In the genomic region with DNA sequence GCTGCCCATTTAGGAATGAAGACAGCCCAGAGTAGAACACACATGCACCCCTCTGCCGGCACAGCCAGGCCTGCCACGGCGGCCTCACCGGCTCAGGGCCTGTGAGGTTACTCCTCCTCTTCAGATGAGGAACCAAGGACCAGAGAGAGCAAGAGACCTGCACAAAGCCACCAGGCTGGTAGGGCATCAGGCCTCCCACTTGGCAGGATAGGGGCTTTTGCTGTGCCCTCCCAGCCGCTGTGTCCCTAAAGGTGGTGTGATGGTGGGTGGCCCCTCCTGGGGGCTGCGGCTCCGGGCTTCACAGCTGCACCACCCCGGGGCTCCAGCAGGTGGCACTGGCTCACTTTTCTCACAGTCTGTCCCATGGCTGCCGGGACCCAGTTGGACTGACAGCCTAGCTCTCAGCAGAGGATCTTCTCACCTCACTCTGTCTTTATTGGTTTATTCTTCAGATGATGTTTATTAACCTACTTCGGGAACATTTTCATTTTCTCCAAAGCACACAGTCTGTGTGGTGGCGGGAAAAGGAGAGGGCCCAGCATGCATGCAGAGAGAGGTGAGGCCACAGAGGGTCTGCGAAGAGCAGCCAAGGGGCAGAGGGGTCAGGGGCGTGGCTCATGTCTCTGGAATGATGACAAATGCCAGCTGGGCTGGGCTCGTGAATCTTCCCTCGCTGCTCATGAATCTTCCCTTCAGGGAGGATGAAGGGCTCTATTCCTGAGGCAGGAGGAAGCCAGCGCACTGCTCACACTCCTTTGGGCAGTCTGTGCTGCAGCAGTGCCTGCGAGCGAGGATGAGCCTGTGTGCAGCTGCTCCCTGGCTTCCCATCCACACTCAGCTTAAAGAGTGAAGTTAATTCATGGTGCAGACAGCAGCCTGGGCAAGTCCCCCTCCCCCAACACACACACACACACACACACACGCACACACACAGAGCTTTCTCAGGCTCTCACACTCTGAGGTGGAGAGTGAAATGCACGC, we compare ENCODE assay signal across 8 cellular contexts.
DNase-seq lines count a peak whose midpoint lies in the region; ATAC-seq and TF ChIP-seq lines count a peak whose summit lies in the region.

No MANE protein-coding gene starts in this region.

- intact Hi-C loops in activated B cell treated with CpG ODN at 0.5 μM for 24 hours (cut with micrococcal nuclease) = loop anchor here (1.0 kb wide), 2 partner anchors 809 to 1020 kb away; no protein-coding TSS in a partner anchor

- ATAC-seq in activated B cell treated with CpG ODN at 0.5 μM for 24 hours (ENCODE audit: low read depth) = peak; percentile 96

- DNase-seq in NCI-H748 (lab: John Stamatoyannopoulos, UW; ENCODE audit: unreplicated experiment) = peak; percentile 58
- no peak for DNase-seq in NCI-H748 treated with DMSO at 0.1 percent for 48 hours (lab: John Stamatoyannopoulos, UW)
- peak; percentile 14 for DNase-seq in NCI-H1092 (lab: John Stamatoyannopoulos, UW)
- peak; percentile 58 for DNase-seq in activated B cell treated with CpG ODN at 0.5 μM for 24 hours
- peak; percentile 66 to 71 for DNase-seq in cardiac fibroblast (ENCODE audit: low read depth in 2 of 2)
- DNase-seq in kidney glomerular epithelial cell (lab: John Stamatoyannopoulos, UW) = peak; percentile 42
- DNase-seq in stimulated activated CD4-positive, alpha-beta T cell treated with anti-CD3 and anti-CD28 coated beads, Interleukin-15, amount 100 ng/mL, for 48 hours (ENCODE audit: low read depth in 2 of 2) = peak; percentile 37 to 49
- DNase-seq in DMS114 treated with DMSO at 0.1 percent for 48 hours (lab: John Stamatoyannopoulos, UW; ENCODE audit: unreplicated experiment) = no peak

- H3K4me1 Mint-ChIP-seq in activated B cell treated with CpG ODN at 0.5 μM for 24 hours = peaks cover 2% of the 10 kb centered on the region

- H3K4me3 Mint-ChIP-seq in activated B cell treated with CpG ODN at 0.5 μM for 24 hours = no peak overlapping the region

- no peak overlapping the region for H3K27ac Mint-ChIP-seq in activated B cell treated with CpG ODN at 0.5 μM for 24 hours

- POLR2A ChIA-PET in activated B cell treated with CpG ODN at 0.5 μM for 24 hours (lab: Charles Lee) = no interaction called here

- no peak overlapping the region for H3K4me3 ChIP-seq in cardiac fibroblast (replicated peaks in 1 of 2; ENCODE audit: low read depth in 2 of 2, low read length in 2 of 2)

- CTCF ChIA-PET in activated B cell treated with CpG ODN at 0.5 μM for 24 hours (lab: Charles Lee) = interaction anchor here (1.0 to 4.6 kb wide), 15 partner anchors 8 to 1021 kb away, joined by 3 to 30 read pairs (median 3); no protein-coding TSS in a partner anchor

- no peaks in the 10 kb centered on the region for H3K27me3 Mint-ChIP-seq in activated B cell treated with CpG ODN at 0.5 μM for 24 hours

- H3K9me3 Mint-ChIP-seq in activated B cell treated with CpG ODN at 0.5 μM for 24 hours = no peaks in the 10 kb centered on the region

- no peaks in the 10 kb centered on the region for H3K36me3 Mint-ChIP-seq in activated B cell treated with CpG ODN at 0.5 μM for 24 hours (ENCODE audit: low read depth)

- TF ChIP-seq CTCF in activated B cell treated with CpG ODN at 0.5 μM for 24 hours (IDR thresholded peaks at IDR 0.05) (no peak), cardiac fibroblast (IDR thresholded peaks at IDR 0.05; ENCODE audit: low read depth, low read length) (peak; percentile 96)

Comparison
In these comparisons a context has a peak if more than half of its experiments do, and no peak if none do; other contexts are left out.
1. DNase-seq: peak in NCI-H748 (single experiment), NCI-H1092 (single experiment), activated B cell treated with CpG ODN at 0.5 μM for 24 hours (single experiment), cardiac fibroblast (2 of 2), kidney glomerular epithelial cell (single experiment) and stimulated activated CD4-positive, alpha-beta T cell treated with anti-CD3 and anti-CD28 coated beads, Interleukin-15, amount 100 ng/mL, for 48 hours (2 of 2); none in NCI-H748 treated with DMSO at 0.1 percent for 48 hours (single experiment) and DMS114 treated with DMSO at 0.1 percent for 48 hours (single experiment).